Comparison of ENCODE assay signal across 20 cellular contexts in the genomic region with DNA sequence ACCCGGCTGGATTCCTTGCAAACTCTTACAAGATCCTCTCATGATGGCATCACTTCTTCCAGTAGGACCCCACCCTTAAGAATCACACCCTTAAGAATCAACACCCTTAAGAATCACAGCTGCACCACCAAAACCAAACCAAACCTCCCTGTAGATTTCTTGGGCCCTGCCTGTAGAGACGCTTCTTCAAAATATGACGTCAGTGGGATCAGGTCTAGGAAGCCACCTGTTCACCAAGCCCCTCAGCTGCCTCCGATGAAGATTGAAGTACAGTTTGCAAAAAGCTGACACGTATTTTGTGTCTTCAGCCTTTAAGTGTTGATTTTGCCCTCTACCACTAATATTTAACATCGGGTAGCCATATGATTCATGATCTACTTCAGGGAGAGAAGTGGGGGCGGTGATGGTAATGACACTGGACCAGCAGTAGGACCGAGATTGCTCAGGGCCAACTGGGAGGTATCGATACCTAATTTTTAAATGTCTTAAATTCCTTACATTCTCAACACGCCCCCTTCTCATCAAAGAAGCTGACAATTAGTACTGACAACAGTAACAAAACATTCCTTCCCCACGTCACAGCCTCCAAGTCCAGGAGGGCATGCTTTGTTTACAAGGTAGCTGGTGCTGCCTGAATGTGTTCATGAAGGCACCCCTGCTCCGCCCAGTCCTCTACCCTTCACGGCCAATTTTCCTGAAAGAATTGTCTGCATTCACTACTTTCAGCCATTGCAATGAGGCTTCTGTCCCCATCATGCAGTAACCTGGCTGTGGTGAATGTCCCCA. TPM values are rescaled to one million over a fixed set of nuclear protein-coding genes. Genes with fewer than 3 reads are reported as not detected.
"Had no signal": no experiment of that assay in that cellular context is flagged by ENCODE, and none has a peak within 500 bp of the region (broad histone marks: within the 10 kb centered on the region; RNA-seq: fewer than 3 reads in every experiment).

No MANE protein-coding gene starts in this region.

- H3K36me3 ChIP-seq: colonic mucosa, gastrocnemius medialis, transverse colon, vagina had no signal

- H3K4me3 ChIP-seq: colonic mucosa, gastrocnemius medialis, transverse colon, vagina had no signal

- H3K9me3 ChIP-seq: colonic mucosa, gastrocnemius medialis, transverse colon, vagina had no signal

- H3K4me1 ChIP-seq: colonic mucosa, gastrocnemius medialis, transverse colon, vagina had no signal

- H3K27me3 ChIP-seq: colonic mucosa, gastrocnemius medialis, transverse colon, vagina had no signal

- DNase-seq: activated CD4-positive, alpha-beta T cell treated with anti-CD3 and anti-CD28 coated beads, Interleukin-2, amount 10 ng/mL, durations not matched to agents 7 days and 5 days; activated CD8-positive, alpha-beta T cell treated with anti-CD3 and anti-CD28 coated beads, Interleukin-2, amount 10 ng/mL, durations not matched to agents 7 days and 5 days; activated naive CD4-positive, alpha-beta T cell treated with Interleukin-2 at 50 U/mL for 16 hours; activated naive CD8-positive, alpha-beta T cell treated with anti-CD3 and anti-CD28 coated beads, Interleukin-2, amount 50 U/mL, for 24 hours; activated T-cell treated with anti-CD3 and anti-CD28 coated beads, Interleukin-2, amount 50 U/mL, for 24 hours; anterior cingulate cortex; colonic mucosa; gastrocnemius medialis; head of caudate nucleus; kidney glomerular epithelial cell; mesenchymal stem cell; naive thymus-derived CD8-positive, alpha-beta T cell; stimulated activated CD4-positive, alpha-beta T cell treated with anti-CD3 and anti-CD28 coated beads, Interleukin-2, amount 100 ng/mL, for 48 hours; T-helper 1 cell; T-helper 9 cell; transverse colon had no signal

- ATAC-seq: activated CD4-positive, CD25-positive, alpha-beta regulatory T cell treated with anti-CD3 and anti-CD28 coated beads, Interleukin-2, amount 50 U/mL, for 24 hours; activated CD8-positive, alpha-beta T cell treated with anti-CD3 and anti-CD28 coated beads, Interleukin-2, amount 10 ng/mL, durations not matched to agents 7 days and 5 days; activated naive CD8-positive, alpha-beta T cell treated with anti-CD3 and anti-CD28 coated beads, Interleukin-2, amount 50 U/mL, for 24 hours; esophagus mucosa; gastrocnemius medialis; naive thymus-derived CD8-positive, alpha-beta T cell had no signal

- H3K27ac ChIP-seq: colonic mucosa, gastrocnemius medialis, transverse colon, vagina had no signal

- FAIRE-seq: endometrium had no signal

RNA-seq across cellular contexts. Expression of a gene that starts 57.2 kb away (rescaled TPM):
- polyA plus RNA-seq: naive thymus-derived CD8-positive, alpha-beta T cell had no signal
